ENCODE assay signal across 1 cellular context in genomic region chr3:57434041-57434440, GRCh38.
TF ChIP-seq lines count a peak whose summit lies in the region.

No MANE protein-coding gene starts in this region.

TF ChIP-seq in WTC11, 78 proteins besides CTCF, POLR2A, EP300 and RAD21 (continued from another document):
- TF ChIP-seq PRDM15 (CRISPR knock-in tag; IDR thresholded peaks at IDR 0.05) (no peak), KAT7 (CRISPR knock-in tag; IDR thresholded peaks at IDR 0.05; ENCODE audit: borderline replicate concordance) (no peak), TCF7 (CRISPR knock-in tag; IDR thresholded peaks at IDR 0.05; ENCODE audit: low read depth) (no peak), RORB (CRISPR knock-in tag; IDR thresholded peaks at IDR 0.05) (no peak), TEAD4 (CRISPR knock-in tag; IDR thresholded peaks at IDR 0.05) (no peak)
